Comparison of ENCODE assay signal across 10 cellular contexts in the genomic region with DNA sequence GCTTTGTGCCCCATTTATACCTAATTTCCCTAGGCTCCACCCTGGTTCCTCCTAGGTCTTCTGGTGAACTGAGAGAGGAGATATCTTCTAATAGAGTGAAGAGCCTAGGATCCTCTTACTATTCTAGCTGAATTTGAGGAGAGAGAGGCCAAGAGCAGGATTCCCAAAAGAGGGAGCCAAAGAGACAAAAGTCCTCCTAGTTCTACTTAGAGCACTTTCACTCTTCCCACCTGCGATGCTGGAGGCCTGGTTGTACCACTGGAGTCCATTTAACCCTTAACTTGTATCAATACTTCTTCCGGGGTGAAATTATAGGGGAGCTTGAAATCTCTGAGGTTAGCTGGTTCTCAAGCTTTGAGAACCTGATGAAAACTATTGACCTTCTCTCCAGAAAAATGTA. TPM values are rescaled to one million over a fixed set of nuclear protein-coding genes. Genes with fewer than 3 reads are reported as not detected.
DNase-seq lines count a peak whose midpoint lies in the region; ATAC-seq and TF ChIP-seq lines count a peak whose summit lies in the region.
"Had no signal": no experiment of that assay in that cellular context is flagged by ENCODE, and none has a peak within 500 bp of the region (broad histone marks: within the 10 kb centered on the region; RNA-seq: fewer than 3 reads in every experiment).

No MANE protein-coding gene starts in this region.

- H3K27me3 Mint-ChIP-seq in activated CD4-positive, alpha-beta memory T cell treated with anti-CD3 and anti-CD28 coated beads for 36 hours: no peaks in the 10 kb centered on the region

- H3K36me3 Mint-ChIP-seq in activated CD4-positive, alpha-beta memory T cell treated with anti-CD3 and anti-CD28 coated beads for 36 hours: peaks cover 3% of the 10 kb centered on the region
- H3K36me3 Mint-ChIP-seq: CD14-positive monocyte had no signal

- POLR2A ChIA-PET in activated CD4-positive, alpha-beta memory T cell treated with anti-CD3 and anti-CD28 coated beads for 36 hours (lab: Charles Lee): no interaction called here

- no peak overlapping the region for H4K8ac ChIP-seq in trophoblast cell (ENCODE audit: low read depth, low read length)

- CTCF ChIA-PET in activated CD4-positive, alpha-beta memory T cell treated with anti-CD3 and anti-CD28 coated beads for 36 hours (lab: Charles Lee): interaction anchor here (0.9 to 7.4 kb wide), 4 partner anchors 117 to 316 kb away, joined by 3 to 381 read pairs (median 14); no protein-coding TSS in a partner anchor

- no CpG with 5 or more reads among the region's 2 CpGs for WGBS in trophoblast cell (ENCODE audit: extremely low coverage, insufficient coverage, insufficient read length)

- no peak overlapping the region for H2AK5ac ChIP-seq in trophoblast cell (ENCODE audit: low read length)

- TF ChIP-seq CTCF in dorsolateral prefrontal cortex (IDR thresholded peaks at IDR 0.05 in 54 of 56, conservative IDR thresholded peaks at IDR 0.05 in 2 of 56; ENCODE audit: low read depth in 1 of 56, partially characterized antibody in 56 of 56): peak in 48 of 56 donors; percentile 10 to 67 (median 36)
- TF ChIP-seq CTCF in colonic mucosa (IDR thresholded peaks at IDR 0.05): no peak

- no peaks in the 10 kb centered on the region for H3K27me3 ChIP-seq in dorsolateral prefrontal cortex
- no peaks in the 10 kb centered on the region for H3K27me3 ChIP-seq in trophoblast cell (ENCODE audit: insufficient read depth, low read length)
- no peaks in the 10 kb centered on the region for H3K27me3 ChIP-seq in colonic mucosa
- H3K27me3 ChIP-seq: esophagus squamous epithelium had no signal

- peaks cover 3% of the 10 kb centered on the region for H3K9me3 Mint-ChIP-seq in activated CD4-positive, alpha-beta memory T cell treated with anti-CD3 and anti-CD28 coated beads for 36 hours

- no peak overlapping the region for H3K23ac ChIP-seq in trophoblast cell (ENCODE audit: low read length)

- no peak overlapping the region for H3K27ac Mint-ChIP-seq in activated CD4-positive, alpha-beta memory T cell treated with anti-CD3 and anti-CD28 coated beads for 36 hours
- H3K27ac Mint-ChIP-seq: CD14-positive monocyte had no signal

- H3K27ac ChIP-seq in dorsolateral prefrontal cortex (peak overlapping the region in 30 of 59 donors; percentile 2 to 98 (median 36)), trophoblast cell (ENCODE audit: low read depth, low read length) (no peak overlapping the region), colonic mucosa (no peak overlapping the region)
- H3K27ac ChIP-seq: esophagus squamous epithelium had no signal

- H2BK12ac ChIP-seq in trophoblast cell (ENCODE audit: low read length): no peak overlapping the region

- H3K4ac ChIP-seq in trophoblast cell (ENCODE audit: low read depth, low read length): no peak overlapping the region

- H3K4me1 ChIP-seq in trophoblast cell (ENCODE audit: control insufficient read depth in 1 of 2, insufficient read depth in 2 of 2, low read length in 2 of 2): no peaks in the 10 kb centered on the region
- H3K4me1 ChIP-seq in colonic mucosa: no peaks in the 10 kb centered on the region

- no peaks in the 10 kb centered on the region for H3K36me3 ChIP-seq in trophoblast cell (ENCODE audit: control insufficient read depth in 1 of 2, insufficient read depth in 2 of 2, low read length in 2 of 2)
- H3K36me3 ChIP-seq in colonic mucosa: no peaks in the 10 kb centered on the region
- H3K36me3 ChIP-seq: esophagus squamous epithelium had no signal

- ATAC-seq in GM19463 (IDR thresholded peaks at IDR 0.05; ENCODE audit: unreplicated experiment): no peak

- H3K4me3 ChIP-seq in dorsolateral prefrontal cortex (peak overlapping the region in 1 of 59 donors; percentile 18), trophoblast cell (ENCODE audit: low read depth, low read length) (no peak overlapping the region), colonic mucosa (no peak overlapping the region)
- H3K4me3 ChIP-seq: esophagus squamous epithelium had no signal

- no peak overlapping the region for H2AFZ ChIP-seq in trophoblast cell (ENCODE audit: insufficient read depth, low read length, poor library complexity)

- H3K9me3 ChIP-seq in trophoblast cell (ENCODE audit: insufficient read depth, low read depth, low read length): no peaks in the 10 kb centered on the region
- no peaks in the 10 kb centered on the region for H3K9me3 ChIP-seq in colonic mucosa
- H3K9me3 ChIP-seq: esophagus squamous epithelium had no signal

- H3K4me3 Mint-ChIP-seq in activated CD4-positive, alpha-beta memory T cell treated with anti-CD3 and anti-CD28 coated beads for 36 hours: no peak overlapping the region
- H3K4me3 Mint-ChIP-seq: CD14-positive monocyte had no signal

- no peak overlapping the region for H3K18ac ChIP-seq in trophoblast cell (ENCODE audit: low read length)

- peaks cover 2% of the 10 kb centered on the region for H3K4me1 Mint-ChIP-seq in activated CD4-positive, alpha-beta memory T cell treated with anti-CD3 and anti-CD28 coated beads for 36 hours (ENCODE audit: low read depth)

- no peak overlapping the region for H4K91ac ChIP-seq in trophoblast cell (ENCODE audit: low read depth, low read length)

- H2BK5ac ChIP-seq in trophoblast cell (ENCODE audit: low read depth, low read length, poor library complexity): no peak overlapping the region

- no peak overlapping the region for H2BK120ac ChIP-seq in trophoblast cell (ENCODE audit: insufficient read depth, low read length, poor library complexity)

- no peak overlapping the region for H4K12ac ChIP-seq in trophoblast cell (ENCODE audit: low read depth, low read length)

- intact Hi-C loops in dorsolateral prefrontal cortex (cut with DNase I) (loop anchor here (5.0 to 10.0 kb wide), 3 partner anchors 161 to 311 kb away; a partner anchor contains a TSS), colonic mucosa (cut with DNase I) (loop anchor here (10.0 kb wide), 1 partner anchor 161 kb away; no protein-coding TSS in a partner anchor)
- intact Hi-C loops in activated CD4-positive, alpha-beta memory T cell treated with anti-CD3 and anti-CD28 coated beads for 36 hours (cut with micrococcal nuclease): loop anchor here (10.0 kb wide), 1 partner anchor 349 kb away; a partner anchor contains a TSS

- DNase-seq in NCI-H2196 (lab: John Stamatoyannopoulos, UW; ENCODE audit: unreplicated experiment) (peak; percentile 1), NCI-H2196 treated with DMSO at 0.1 percent for 48 hours (lab: John Stamatoyannopoulos, UW; ENCODE audit: unreplicated experiment) (no peak), NCI-H226 (peak; percentile 60), dorsolateral prefrontal cortex (no peak), trophoblast cell (peak; percentile 14 to 58), colonic mucosa (no peak)
- DNase-seq in activated CD4-positive, alpha-beta memory T cell treated with anti-CD3 and anti-CD28 coated beads for 36 hours: no peak
- DNase-seq: esophagus squamous epithelium had no signal

- H3K4me2 ChIP-seq in trophoblast cell (ENCODE audit: low read length): no peak overlapping the region

- H3K79me2 ChIP-seq in trophoblast cell (ENCODE audit: control insufficient read depth, insufficient read depth, low read length, poor library complexity): peaks cover 9% of the 10 kb centered on the region

- no peak overlapping the region for H3K14ac ChIP-seq in trophoblast cell (ENCODE audit: low read length)

- H3K79me1 ChIP-seq in trophoblast cell (ENCODE audit: low read length): peaks cover 9% of the 10 kb centered on the region

- no peak overlapping the region for H3K9ac ChIP-seq in trophoblast cell (ENCODE audit: low read length)
- no peak overlapping the region for H3K9ac ChIP-seq in colonic mucosa (ENCODE audit: low read depth in 2 of 2, low read length in 2 of 2)

RNA-seq across cellular contexts. Expression of a gene that starts 3.4 kb away (rescaled TPM):
- 10 to 100 TPM; 36.2 to 84.3 (median 50.8) TPM for total RNA-seq in dorsolateral prefrontal cortex
- 26.4 and 27.7 TPM in 2 replicates for polyA plus RNA-seq in trophoblast cell (2013)
- 10 to 100 TPM; 32.0 to 33.1 TPM for total RNA-seq in activated CD4-positive, alpha-beta memory T cell treated with anti-CD3 and anti-CD28 coated beads for 36 hours
- total RNA-seq in colonic mucosa: 10 to 100 TPM; 28.1 to 28.2 TPM

RNA-seq across cellular contexts. Expression of a gene that starts 8.1 kb away (rescaled TPM):
- total RNA-seq in dorsolateral prefrontal cortex (1 to 10 TPM in 118 of 120 experiments, under 1 TPM in 2; 0.87 to 9.0 (median 3.5) TPM), colonic mucosa (1 to 10 TPM; 1.3 to 1.6 TPM)
- 0.18 and 0.19 TPM in 2 replicates for polyA plus RNA-seq in trophoblast cell (2013)
- under 1 TPM; 0.24 to 0.48 TPM for total RNA-seq in activated CD4-positive, alpha-beta memory T cell treated with anti-CD3 and anti-CD28 coated beads for 36 hours
- polyA plus RNA-seq: CD14-positive monocyte had no signal

Comparison
In these comparisons a context has a peak if more than half of its experiments do, and no peak if none do; other contexts are left out.
1. DNase-seq: peak in NCI-H2196 (single experiment), NCI-H226 (single experiment) and trophoblast cell (2 of 2); none in NCI-H2196 treated with DMSO at 0.1 percent for 48 hours (single experiment), dorsolateral prefrontal cortex (0 of 10), activated CD4-positive, alpha-beta memory T cell treated with anti-CD3 and anti-CD28 coated beads for 36 hours (single experiment) and colonic mucosa (single experiment).
2. H3K27ac ChIP-seq: peak in dorsolateral prefrontal cortex (30 of 59); none in trophoblast cell (single experiment) and colonic mucosa (single experiment).